In genomic region chr1:3800795-3801194, GRCh38 we compare ENCODE assay signal across 13 cellular contexts. TPM values are rescaled to one million over a fixed set of nuclear protein-coding genes. Genes with fewer than 3 reads are reported as not detected.
A peak's percentile ranks its signal among the peaks of the same experiment; 100 is the strongest.
DNase-seq lines count a peak whose midpoint lies in the region; ATAC-seq, FAIRE-seq and TF ChIP-seq lines count a peak whose summit lies in the region.
"Not testable (repeated sequence)": the region's sequence is repeated elsewhere in the genome, so short reads cannot be mapped to it uniquely, and the experiment has no call there.
"Had no signal": no experiment of that assay in that cellular context is flagged by ENCODE, and none has a peak within 500 bp of the region (broad histone marks: within the 10 kb centered on the region; RNA-seq: fewer than 3 reads in every experiment).

No MANE protein-coding gene starts in this region.

- SMC1A ChIA-PET in GM12878 (lab: Charles Lee; ENCODE audit: uncharacterized antibody, unreplicated experiment) = not testable (repeated sequence)

- CTCF ChIA-PET in GM12878 (lab: Yijun Ruan, JAX) = interaction anchor here (1.4 to 1.8 kb wide), 2 partner anchors 10 to 25 kb away, joined by 3 to 4 read pairs; no protein-coding TSS in a partner anchor

- H3K79me2 ChIP-seq in OCI-LY3 (ENCODE audit: low read length); GM12878 (ENCODE audit: control insufficient read depth, insufficient read depth, low read length): not testable (repeated sequence)

- not testable (repeated sequence) for H3K36me3 ChIP-seq in OCI-LY3 (replicated peaks; ENCODE audit: low read depth, low read length); GM12878 (ENCODE audit: control insufficient read depth in 2 of 2, insufficient read depth in 2 of 2, low read length in 1 of 2)

- not testable (repeated sequence) for FAIRE-seq in GM12878 (lab: Jason Lieb, UNC)

- H3K27me3 Mint-ChIP-seq in activated T-cell treated with anti-CD3 and anti-CD28 coated beads, Interleukin-2, amount 50 U/mL, for 24 hours = peaks cover 44% of the 10 kb centered on the region
- peaks cover 18% of the 10 kb centered on the region for H3K27me3 Mint-ChIP-seq in glutamatergic neuron (ENCODE audit: unreplicated experiment)
- H3K27me3 Mint-ChIP-seq in stimulated activated memory B cell treated with anti-CD40 and anti-IgM and Interleukin-4, amounts not matched to agents 10 μg/mL and 1 μg/mL and 100 μg/mL, for 72 hours = peaks cover 21% of the 10 kb centered on the region

- not testable (repeated sequence) for TF ChIP-seq POLR2A in GM12878 (IDR thresholded peaks at IDR 0.05; ENCODE audit: low read depth, low read length)

- intact Hi-C loops in GM12878 (cut with micrococcal nuclease; ENCODE audit: unreplicated experiment) = loop anchor here (1.0 kb wide), 1 partner anchor 24 kb away; no protein-coding TSS in a partner anchor

- not testable (repeated sequence) for ATAC-seq in GM12878; stimulated activated memory B cell treated with anti-CD40 and anti-IgM and Interleukin-4, amounts not matched to agents 10 μg/mL and 1 μg/mL and 100 μg/mL, for 72 hours

- H2AFZ ChIP-seq in OCI-LY3 (ENCODE audit: low read depth, low read length) = peak overlapping the region; percentile 67; the same call in 1 of the 2 replicates
- peak overlapping the region; percentile 73 for H2AFZ ChIP-seq in GM12878 (ENCODE audit: control insufficient read depth, low read depth, low read length)

- in situ Hi-C loops in GM12878 (cut with MboI) = not testable (repeated sequence)

- H3K4me2 ChIP-seq in OCI-LY3 (ENCODE audit: low read length) (peak overlapping the region; percentile 58), GM12878 (ENCODE audit: control insufficient read depth, insufficient read depth) (peak overlapping the region; percentile 30; the same call in 1 of the 2 replicates)

- H3K27ac Mint-ChIP-seq in activated T-cell treated with anti-CD3 and anti-CD28 coated beads, Interleukin-2, amount 50 U/mL, for 24 hours = peak overlapping the region; percentile 75
- peak overlapping the region; percentile 99 for H3K27ac Mint-ChIP-seq in glutamatergic neuron (ENCODE audit: unreplicated experiment)
- H3K27ac Mint-ChIP-seq in stimulated activated memory B cell treated with anti-CD40 and anti-IgM and Interleukin-4, amounts not matched to agents 10 μg/mL and 1 μg/mL and 100 μg/mL, for 72 hours = peak overlapping the region; percentile 72

- not testable (repeated sequence) for H3K9me3 ChIP-seq in OCI-LY3 (ENCODE audit: insufficient read depth, low read length); GM12878 (replicated peaks; ENCODE audit: control insufficient read depth, insufficient read depth, low read length)

- not testable (repeated sequence) for TF ChIP-seq RAD21 in GM12878 (IDR thresholded peaks at IDR 0.05; ENCODE audit: insufficient read depth, low read depth, low read length)

- H3K4me1 ChIP-seq in OCI-LY3 (ENCODE audit: low read length) = peaks cover 40% of the 10 kb centered on the region
- peaks cover 12% of the 10 kb centered on the region for H3K4me1 ChIP-seq in GM12878 (ENCODE audit: control insufficient read depth, insufficient read depth, low read length)

- H4K20me1 ChIP-seq in OCI-LY3 (ENCODE audit: insufficient read depth, low read length); GM12878 (ENCODE audit: control insufficient read depth, insufficient read depth): not testable (repeated sequence)

- not testable (repeated sequence) for DNase-seq in activated T-cell treated with anti-CD3 and anti-CD28 coated beads, Interleukin-2, amount 50 U/mL, for 24 hours; GM12878 (ENCODE audit: low read depth, low spot score); glutamatergic neuron

- not testable (repeated sequence) for TF ChIP-seq EP300 in GM12878 (IDR thresholded peaks at IDR 0.05; ENCODE audit: borderline replicate concordance in 1 of 2, control insufficient read depth in 1 of 2, low read depth in 2 of 2, low read length in 2 of 2)

- H3K27me3 ChIP-seq in OCI-LY3 (ENCODE audit: low read depth, low read length) = peaks cover 12% of the 10 kb centered on the region
- H3K27me3 ChIP-seq in GM12878 (replicated peaks in 1 of 2; ENCODE audit: control insufficient read depth in 2 of 2, insufficient read depth in 2 of 2, low read length in 1 of 2) = not testable (repeated sequence)

- BruUV-seq in GM12878 (replicated peaks; lab: Mats Ljungman, UMichigan) = not testable (repeated sequence)

- RAD21 ChIA-PET in GM12878 (lab: Charles Lee; ENCODE audit: unreplicated experiment) = not testable (repeated sequence)

- H3K9me3 Mint-ChIP-seq in activated T-cell treated with anti-CD3 and anti-CD28 coated beads, Interleukin-2, amount 50 U/mL, for 24 hours; stimulated activated memory B cell treated with anti-CD40 and anti-IgM and Interleukin-4, amounts not matched to agents 10 μg/mL and 1 μg/mL and 100 μg/mL, for 72 hours: not testable (repeated sequence)
- peaks cover 23% of the 10 kb centered on the region for H3K9me3 Mint-ChIP-seq in glutamatergic neuron (ENCODE audit: unreplicated experiment)

- H3K36me3 Mint-ChIP-seq in activated T-cell treated with anti-CD3 and anti-CD28 coated beads, Interleukin-2, amount 50 U/mL, for 24 hours (ENCODE audit: low read depth); glutamatergic neuron (ENCODE audit: unreplicated experiment); stimulated activated memory B cell treated with anti-CD40 and anti-IgM and Interleukin-4, amounts not matched to agents 10 μg/mL and 1 μg/mL and 100 μg/mL, for 72 hours: not testable (repeated sequence)

- POLR2A ChIA-PET in GM12878 (lab: Charles Lee) = not testable (repeated sequence)

- H3K4me3 ChIP-seq in OCI-LY3 (ENCODE audit: low read length) = peak overlapping the region; percentile 47; the same call in 1 of the 2 replicates
- H3K4me3 ChIP-seq in GM12878 = not testable (repeated sequence)

- not testable (repeated sequence) for H3K4me3 Mint-ChIP-seq in activated T-cell treated with anti-CD3 and anti-CD28 coated beads, Interleukin-2, amount 50 U/mL, for 24 hours
- H3K4me3 Mint-ChIP-seq in glutamatergic neuron (ENCODE audit: unreplicated experiment) = peak overlapping the region; percentile 71
- H3K4me3 Mint-ChIP-seq in stimulated activated memory B cell treated with anti-CD40 and anti-IgM and Interleukin-4, amounts not matched to agents 10 μg/mL and 1 μg/mL and 100 μg/mL, for 72 hours = peak overlapping the region; percentile 23

- TF ChIP-seq CTCF in OCI-LY3 (IDR thresholded peaks at IDR 0.05; ENCODE audit: low read depth, low read length); GM12878 (IDR thresholded peaks at IDR 0.05 in 2 of 3, conservative IDR thresholded peaks at IDR 0.05 in 1 of 3; ENCODE audit: control insufficient read depth in 2 of 3, extremely low read depth in 1 of 3, insufficient read depth in 1 of 3, low read depth in 3 of 3, low read length in 3 of 3); glutamatergic neuron (IDR thresholded peaks at IDR 0.05; ENCODE audit: partially characterized antibody, unreplicated experiment): not testable (repeated sequence)

- H3K9ac ChIP-seq in OCI-LY3 (ENCODE audit: low read length); GM12878 (ENCODE audit: control insufficient read depth, insufficient read depth, low read length): not testable (repeated sequence)

- H3K27ac ChIP-seq in OCI-LY3 (ENCODE audit: low read length) = peak overlapping the region; percentile 50; the same call in 1 of the 2 replicates
- not testable (repeated sequence) for H3K27ac ChIP-seq in GM12878 (ENCODE audit: control insufficient read depth, insufficient read depth)

- WGBS in GM12878 (ENCODE audit: insufficient coverage, insufficient replicate concordance, low lambda C conversion rate, missing lambda C conversion rate) = 11% methylated on average over 3 of the region's 3 CpGs

- H3K4me1 Mint-ChIP-seq in activated T-cell treated with anti-CD3 and anti-CD28 coated beads, Interleukin-2, amount 50 U/mL, for 24 hours (ENCODE audit: low read depth) = peaks cover 21% of the 10 kb centered on the region
- H3K4me1 Mint-ChIP-seq in glutamatergic neuron (ENCODE audit: low read depth, unreplicated experiment) = peaks cover 27% of the 10 kb centered on the region
- peaks cover 42% of the 10 kb centered on the region for H3K4me1 Mint-ChIP-seq in stimulated activated memory B cell treated with anti-CD40 and anti-IgM and Interleukin-4, amounts not matched to agents 10 μg/mL and 1 μg/mL and 100 μg/mL, for 72 hours

RNA-seq across cellular contexts. Expression of gene LRRC47, which starts 4.5 kb away (rescaled TPM):
- total RNA-seq in GM12878 (2013; cell fraction: nucleolus; rRNA removed) = 13.3 and 18.5 TPM in 2 replicates
- total RNA-seq in GM12878 (2014; rRNA removed) (20.9 and 22.9 TPM in 2 replicates), GM12878 (2014; rRNA removed; fragmentation: Illumina TruSeq; extraction: Trizol) (13.7 and 15.3 TPM in 2 replicates), GM12878 (2021) (31.0 and 34.6 TPM in 2 replicates), glutamatergic neuron (ENCODE audit: unreplicated experiment) (79.7 TPM)
- 8.3 TPM for polyA plus RNA-seq in GM12878 (2011; ENCODE audit: low read depth)
- polyA plus RNA-seq in GM12878 (2011; rRNA removed) (24.0 and 25.4 TPM in 2 replicates), GM12878 (2014; fragmentation: Illumina TruSeq; extraction: Trizol) (20.4 and 26.1 TPM in 2 replicates), GM12878 (2014; fragmentation: Nextera tagmentation; extraction: Ambion mirVana) (1 to 10 TPM; 2.5 to 4.5 TPM), GM12878 (2014; rRNA removed) (21.1 and 24.4 TPM in 2 replicates), GM12878 (2016; fragmentation: Nextera tagmentation; extraction: Ambion mirVana) (10 to 100 TPM; 14.1 to 15.3 TPM)
- polyA plus RNA-seq in GM12878 (2011; cell fraction: cytosol; rRNA removed) = 13.1 and 14.6 TPM in 2 replicates
- 17.9 and 29.4 TPM in 2 replicates for polyA plus RNA-seq in GM12878 (2011; cell fraction: nucleus; rRNA removed)
- polyA plus RNA-seq in GM12878 (2012) = 23.2 and 23.5 TPM in 2 replicates
- polyA minus RNA-seq in GM12878 (2011; rRNA and poly(A)+ RNA removed) = 6.3 and 8.1 TPM in 2 replicates
- polyA minus RNA-seq in GM12878 (2011; cell fraction: cytosol; rRNA and poly(A)+ RNA removed) = 6.0 and 6.8 TPM in 2 replicates
- 4.2 and 8.9 TPM in 2 replicates for polyA minus RNA-seq in GM12878 (2011; cell fraction: nucleus; rRNA and poly(A)+ RNA removed)

RNA-seq across cellular contexts. Expression of gene SMIM1, which starts 28.2 kb away (rescaled TPM):
- 3.9 TPM in 1 of 2 replicates, not detected in the other for total RNA-seq in GM12878 (2013; cell fraction: nucleolus; rRNA removed)
- total RNA-seq in GM12878 (2014; rRNA removed) (0.71 TPM in 1 of 2 replicates, not detected in the other), GM12878 (2014; rRNA removed; fragmentation: Illumina TruSeq; extraction: Trizol) (not detected in 2 replicates), GM12878 (2021) (0.53 TPM in 1 of 2 replicates, not detected in the other), glutamatergic neuron (ENCODE audit: unreplicated experiment) (7.5 TPM)
- polyA plus RNA-seq in GM12878 (2011; ENCODE audit: low read depth) = not detected
- polyA plus RNA-seq in GM12878 (2011; rRNA removed) (0.30 TPM in 1 of 2 replicates, not detected in the other), GM12878 (2014; fragmentation: Illumina TruSeq; extraction: Trizol) (not detected in 2 replicates), GM12878 (2014; fragmentation: Nextera tagmentation; extraction: Ambion mirVana) (not detected), GM12878 (2014; rRNA removed) (0.37 and 1.1 TPM in 2 replicates), GM12878 (2016; fragmentation: Nextera tagmentation; extraction: Ambion mirVana) (not detected)
- 0.54 and 0.92 TPM in 2 replicates for polyA plus RNA-seq in GM12878 (2011; cell fraction: cytosol; rRNA removed)
- 0.36 and 0.94 TPM in 2 replicates for polyA plus RNA-seq in GM12878 (2011; cell fraction: nucleus; rRNA removed)
- 0.97 and 1.8 TPM in 2 replicates for polyA plus RNA-seq in GM12878 (2012)
- polyA minus RNA-seq in GM12878 (2011; rRNA and poly(A)+ RNA removed) = not detected in 2 replicates
- polyA minus RNA-seq in GM12878 (2011; cell fraction: cytosol; rRNA and poly(A)+ RNA removed) = not detected in 2 replicates
- polyA minus RNA-seq in GM12878 (2011; cell fraction: nucleus; rRNA and poly(A)+ RNA removed) = 0.97 and 1.1 TPM in 2 replicates
- polyA plus RNA-seq: IgD-negative memory B cell had no signal

RNA-seq across cellular contexts. Expression of gene CCDC27, which starts 48.5 kb away (rescaled TPM):
- not detected in 2 replicates for total RNA-seq in GM12878 (2013; cell fraction: nucleolus; rRNA removed)
- total RNA-seq in GM12878 (2014; rRNA removed) (not detected in 2 replicates), GM12878 (2014; rRNA removed; fragmentation: Illumina TruSeq; extraction: Trizol) (not detected in 2 replicates), GM12878 (2021) (not detected in 2 replicates), glutamatergic neuron (ENCODE audit: unreplicated experiment) (not detected)
- not detected for polyA plus RNA-seq in GM12878 (2011; ENCODE audit: low read depth)
- polyA plus RNA-seq in GM12878 (2011; rRNA removed) (not detected in 2 replicates), GM12878 (2014; fragmentation: Illumina TruSeq; extraction: Trizol) (not detected in 2 replicates), GM12878 (2014; fragmentation: Nextera tagmentation; extraction: Ambion mirVana) (under 1 TPM in 1 of 2 experiments, not detected in 1; 0.05 TPM), GM12878 (2014; rRNA removed) (not detected in 2 replicates), GM12878 (2016; fragmentation: Nextera tagmentation; extraction: Ambion mirVana) (not detected)
- not detected in 2 replicates for polyA plus RNA-seq in GM12878 (2011; cell fraction: cytosol; rRNA removed)
- polyA plus RNA-seq in GM12878 (2011; cell fraction: nucleus; rRNA removed) = not detected in 2 replicates
- polyA plus RNA-seq in GM12878 (2012) = not detected in 2 replicates
- polyA minus RNA-seq in GM12878 (2011; rRNA and poly(A)+ RNA removed) = not detected in 2 replicates
- not detected in 2 replicates for polyA minus RNA-seq in GM12878 (2011; cell fraction: cytosol; rRNA and poly(A)+ RNA removed)
- polyA minus RNA-seq in GM12878 (2011; cell fraction: nucleus; rRNA and poly(A)+ RNA removed) = not detected in 2 replicates
- total RNA-seq: Caco-2; CD8-positive, alpha-beta memory T cell; HFFc6; HT1080 had no signal
- polyA plus RNA-seq: A549; AG04450; BJ; CD8-positive, alpha-beta memory T cell; IgD-negative memory B cell had no signal

RNA-seq across cellular contexts. Expression of gene CEP104, which starts 56.2 kb away (rescaled TPM):
- total RNA-seq in GM12878 (2013; cell fraction: nucleolus; rRNA removed) = 81.2 and 92.0 TPM in 2 replicates
- total RNA-seq in GM12878 (2014; rRNA removed) (14.9 and 19.1 TPM in 2 replicates), GM12878 (2014; rRNA removed; fragmentation: Illumina TruSeq; extraction: Trizol) (8.6 and 10.5 TPM in 2 replicates), GM12878 (2021) (34.8 and 35.5 TPM in 2 replicates), glutamatergic neuron (ENCODE audit: unreplicated experiment) (102 TPM)
- 5.6 TPM for polyA plus RNA-seq in GM12878 (2011; ENCODE audit: low read depth)
- polyA plus RNA-seq in GM12878 (2011; rRNA removed) (28.8 and 35.7 TPM in 2 replicates), GM12878 (2014; fragmentation: Illumina TruSeq; extraction: Trizol) (19.6 and 27.1 TPM in 2 replicates), GM12878 (2014; fragmentation: Nextera tagmentation; extraction: Ambion mirVana) (10 to 100 TPM in 1 of 2 experiments, 1 to 10 TPM in 1; 7.2 to 11.3 TPM), GM12878 (2014; rRNA removed) (15.8 and 23.5 TPM in 2 replicates), GM12878 (2016; fragmentation: Nextera tagmentation; extraction: Ambion mirVana) (10 to 100 TPM; 31.9 to 33.0 TPM)
- polyA plus RNA-seq in GM12878 (2011; cell fraction: cytosol; rRNA removed) = 21.2 and 24.4 TPM in 2 replicates
- 62.8 and 65.9 TPM in 2 replicates for polyA plus RNA-seq in GM12878 (2011; cell fraction: nucleus; rRNA removed)
- 15.9 and 16.8 TPM in 2 replicates for polyA plus RNA-seq in GM12878 (2012)
- 35.9 and 40.9 TPM in 2 replicates for polyA minus RNA-seq in GM12878 (2011; rRNA and poly(A)+ RNA removed)
- 14.2 and 25.8 TPM in 2 replicates for polyA minus RNA-seq in GM12878 (2011; cell fraction: cytosol; rRNA and poly(A)+ RNA removed)
- polyA minus RNA-seq in GM12878 (2011; cell fraction: nucleus; rRNA and poly(A)+ RNA removed) = 16.7 and 27.8 TPM in 2 replicates

RNA-seq across cellular contexts. Expression of gene DFFB, which starts 56.5 kb away (rescaled TPM):
- total RNA-seq in GM12878 (2013; cell fraction: nucleolus; rRNA removed) = 20.3 and 23.2 TPM in 2 replicates
- 8.5 and 10.0 TPM in 2 replicates for total RNA-seq in GM12878 (2014; rRNA removed)
- 5.5 and 6.2 TPM in 2 replicates for total RNA-seq in GM12878 (2014; rRNA removed; fragmentation: Illumina TruSeq; extraction: Trizol)
- total RNA-seq in GM12878 (2021) = 7.7 and 8.3 TPM in 2 replicates
- 3.0 TPM for polyA plus RNA-seq in GM12878 (2011; ENCODE audit: low read depth)
- 8.8 and 10.7 TPM in 2 replicates for polyA plus RNA-seq in GM12878 (2011; rRNA removed)
- polyA plus RNA-seq in GM12878 (2011; cell fraction: cytosol; rRNA removed) = 8.2 and 9.4 TPM in 2 replicates
- polyA plus RNA-seq in GM12878 (2011; cell fraction: nucleus; rRNA removed) = 8.1 and 13.3 TPM in 2 replicates
- polyA plus RNA-seq in GM12878 (2012) = 4.1 and 6.2 TPM in 2 replicates
- polyA plus RNA-seq in GM12878 (2014; fragmentation: Illumina TruSeq; extraction: Trizol) = 6.8 and 7.4 TPM in 2 replicates
- polyA plus RNA-seq in GM12878 (2014; fragmentation: Nextera tagmentation; extraction: Ambion mirVana) = 1 to 10 TPM; 2.7 to 3.7 TPM
- 10.7 and 12.0 TPM in 2 replicates for polyA plus RNA-seq in GM12878 (2014; rRNA removed)
- 1 to 10 TPM; 3.2 to 5.3 TPM for polyA plus RNA-seq in GM12878 (2016; fragmentation: Nextera tagmentation; extraction: Ambion mirVana)
- polyA minus RNA-seq in GM12878 (2011; rRNA and poly(A)+ RNA removed) = 2.9 and 5.0 TPM in 2 replicates
- polyA minus RNA-seq in GM12878 (2011; cell fraction: cytosol; rRNA and poly(A)+ RNA removed) = 2.5 and 3.0 TPM in 2 replicates
- polyA minus RNA-seq in GM12878 (2011; cell fraction: nucleus; rRNA and poly(A)+ RNA removed) = 3.9 and 4.4 TPM in 2 replicates
- total RNA-seq in glutamatergic neuron (ENCODE audit: unreplicated experiment) = 16.4 TPM
